8 cellular contexts compared by ENCODE assay signal in genomic region chr5:111758284-111758628, GRCh38. TPM values are rescaled to one million over a fixed set of nuclear protein-coding genes. Genes with fewer than 3 reads are reported as not detected.
A peak's percentile ranks its signal among the peaks of the same experiment; 100 is the strongest.
DNase-seq lines count a peak whose midpoint lies in the region; ATAC-seq and TF ChIP-seq lines count a peak whose summit lies in the region.

No MANE protein-coding gene starts in this region.

- peak overlapping the region; percentile 66 for H2AFZ ChIP-seq in hepatocyte

- peak overlapping the region; percentile 60 for H3K27ac Mint-ChIP-seq in activated CD4-positive, alpha-beta memory T cell treated with anti-CD3 and anti-CD28 coated beads for 36 hours

- intact Hi-C loops in activated CD4-positive, alpha-beta memory T cell treated with anti-CD3 and anti-CD28 coated beads for 36 hours (cut with micrococcal nuclease): loop anchor here (1.0 to 5.0 kb wide), 6 partner anchors 226 to 666 kb away; partner anchors contain the start of genes EPB41L4A and WDR36

- H3K4me1 ChIP-seq in HAP-1: peaks cover 29% of the 10 kb centered on the region
- H3K4me1 ChIP-seq in hepatocyte (ENCODE audit: insufficient read depth): peaks cover 14% of the 10 kb centered on the region

- H3K9me3 Mint-ChIP-seq in activated CD4-positive, alpha-beta memory T cell treated with anti-CD3 and anti-CD28 coated beads for 36 hours: no peaks in the 10 kb centered on the region

- H3K27me3 Mint-ChIP-seq in activated CD4-positive, alpha-beta memory T cell treated with anti-CD3 and anti-CD28 coated beads for 36 hours: peaks cover 27% of the 10 kb centered on the region

- no peaks in the 10 kb centered on the region for H3K9me2 ChIP-seq in hepatocyte (replicated peaks; ENCODE audit: insufficient read depth)

- peak overlapping the region; percentile 76 for H3K4me2 ChIP-seq in hepatocyte

- no peak for TF ChIP-seq CTCF in hepatocyte (IDR thresholded peaks at IDR 0.05; ENCODE audit: poor library complexity)

- 8% methylated on average over 5 of the region's 5 CpGs for WGBS in hepatocyte (ENCODE audit: low lambda C conversion rate, missing lambda C conversion rate)

- H3K4me3 ChIP-seq in HAP-1: peak overlapping the region; percentile 53
- peak overlapping the region; percentile 28 for H3K4me3 ChIP-seq in hepatocyte
- H3K4me3 ChIP-seq in skin epidermis: peak overlapping the region; percentile 36 to 67 (median 50)

- peaks cover 34% of the 10 kb centered on the region for H3K79me2 ChIP-seq in hepatocyte

- no peaks in the 10 kb centered on the region for H4K20me1 ChIP-seq in hepatocyte (ENCODE audit: insufficient read depth, poor library complexity, severe bottlenecking)

- POLR2A ChIA-PET in activated CD4-positive, alpha-beta memory T cell treated with anti-CD3 and anti-CD28 coated beads for 36 hours (lab: Charles Lee): no interaction called here

- H3K27ac ChIP-seq in hepatocyte (peak overlapping the region; percentile 97), skin epidermis (peak overlapping the region in 20 of 21 experiments; percentile 58 to 95 (median 86))

- peak overlapping the region; percentile 63 for H3K4me3 Mint-ChIP-seq in activated CD4-positive, alpha-beta memory T cell treated with anti-CD3 and anti-CD28 coated beads for 36 hours

- CTCF ChIA-PET in activated CD4-positive, alpha-beta memory T cell treated with anti-CD3 and anti-CD28 coated beads for 36 hours (lab: Charles Lee): interaction anchor here (1.3 to 1.9 kb wide), 2 partner anchors 207 to 403 kb away, joined by 3 to 4 read pairs; no protein-coding TSS in a partner anchor

- no peak for DNase-seq in HAP-1 (ENCODE audit: low spot score in 2 of 2)
- no peak for DNase-seq in activated CD4-positive, alpha-beta memory T cell treated with anti-CD3 and anti-CD28 coated beads for 36 hours
- DNase-seq in hepatocyte (ENCODE audit: low spot score): no peak
- no peak for DNase-seq in NCI-H1105 (lab: John Stamatoyannopoulos, UW)
- DNase-seq in effector CD4-positive, alpha-beta T cell: no peak
- DNase-seq in KG1 (lab: John Stamatoyannopoulos, UW): no peak

- ATAC-seq in GM21529 (IDR thresholded peaks at IDR 0.05; ENCODE audit: unreplicated experiment): no peak

- H3K27me3 ChIP-seq in HAP-1 (ENCODE audit: low read depth) (no peaks in the 10 kb centered on the region), hepatocyte (no peaks in the 10 kb centered on the region)

- no peaks in the 10 kb centered on the region for H3K9me3 ChIP-seq in HAP-1
- no peaks in the 10 kb centered on the region for H3K9me3 ChIP-seq in hepatocyte (ENCODE audit: low read depth)

- no peaks in the 10 kb centered on the region for H3K36me3 Mint-ChIP-seq in activated CD4-positive, alpha-beta memory T cell treated with anti-CD3 and anti-CD28 coated beads for 36 hours

- peaks cover 10% of the 10 kb centered on the region for H3K4me1 Mint-ChIP-seq in activated CD4-positive, alpha-beta memory T cell treated with anti-CD3 and anti-CD28 coated beads for 36 hours (ENCODE audit: low read depth)

- H3K36me3 ChIP-seq in HAP-1 (replicated peaks) (no peaks in the 10 kb centered on the region), hepatocyte (replicated peaks; ENCODE audit: insufficient read depth, low read depth) (no peaks in the 10 kb centered on the region)

- in situ Hi-C loops in HAP-1 (cut with MboI; ENCODE audit: low sequenced_read_pairs): no loop called here

RNA-seq across cellular contexts. Expression of gene NREP, which starts 1.3 kb away (rescaled TPM):
- 1 to 10 TPM; 3.0 to 3.8 TPM for total RNA-seq in activated CD4-positive, alpha-beta memory T cell treated with anti-CD3 and anti-CD28 coated beads for 36 hours
- 263 and 294 TPM in 2 replicates for total RNA-seq in hepatocyte
- polyA plus RNA-seq in hepatocyte: 148 and 177 TPM in 2 replicates

Comparison
In these comparisons a context has a peak if more than half of its experiments do, and no peak if none do; other contexts are left out.
1. RNA of gene NREP, which starts 1.3 kb away (total RNA-seq): 263 to 294 TPM in hepatocyte; 3.0 to 3.8 TPM in activated CD4-positive, alpha-beta memory T cell treated with anti-CD3 and anti-CD28 coated beads for 36 hours; every median in the first group is over 10 times any median in the second.
2. Peak in every context shown above with its lines, with median percentiles within 50 percentile points of each other: H3K4me3 ChIP-seq.